Comparison of ENCODE assay signal across 18 cellular contexts in the genomic region with DNA sequence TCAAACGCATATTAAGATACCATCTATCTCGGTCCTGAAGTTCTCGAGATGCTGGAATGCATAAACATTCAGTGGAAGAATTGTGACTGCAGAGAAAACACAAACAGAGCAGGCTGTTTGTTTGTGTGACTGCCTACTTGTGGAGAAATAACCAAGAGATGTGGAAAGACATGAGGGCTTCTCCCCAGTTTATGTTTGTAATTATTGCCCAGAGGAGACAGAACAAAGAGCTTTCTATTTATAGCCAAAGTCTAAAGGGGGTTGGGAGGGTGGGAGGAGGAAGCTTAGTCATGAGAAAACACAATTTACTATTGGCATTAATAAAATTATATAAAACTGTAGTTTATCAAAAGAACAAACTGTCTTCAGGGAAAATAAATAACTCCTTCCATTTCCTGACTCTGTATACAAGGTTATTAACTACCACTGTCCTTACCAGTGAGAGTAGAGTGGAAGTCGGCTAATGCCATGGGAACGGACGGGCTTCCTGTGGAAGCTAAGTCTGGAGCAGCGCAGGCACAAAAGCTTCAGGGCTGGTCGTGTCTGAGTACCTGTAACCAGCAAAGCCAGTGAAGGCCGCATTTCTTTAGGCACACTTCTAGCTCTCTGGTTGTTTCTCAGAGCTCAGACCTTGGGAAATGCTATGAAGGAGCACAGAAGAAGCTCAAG.
DNase-seq lines count a peak whose midpoint lies in the region; ATAC-seq and TF ChIP-seq lines count a peak whose summit lies in the region.
"Had no signal": no experiment of that assay in that cellular context is flagged by ENCODE, and none has a peak within 500 bp of the region (broad histone marks: within the 10 kb centered on the region; RNA-seq: fewer than 3 reads in every experiment).

No MANE protein-coding gene starts in this region.

- H3K4me3 Mint-ChIP-seq in neural progenitor cell, result no peak overlapping the region
- H3K4me3 Mint-ChIP-seq in activated naive CD8-positive, alpha-beta T cell treated with anti-CD3 and anti-CD28 coated beads for 36 hours, result no peak overlapping the region

- intact Hi-C loops in gastrocnemius medialis (cut with DNase I; ENCODE audit: low total_unique reads), result loop anchor here (10.0 kb wide), 1 partner anchor 93 kb away; no protein-coding TSS in a partner anchor

- H3K79me2 ChIP-seq in neural progenitor cell (ENCODE audit: low read depth), result no peaks in the 10 kb centered on the region

- DNase-seq in AG08396 (ENCODE audit: low spot score) (peak; percentile 29), M059J (ENCODE audit: low read depth) (peak; percentile 58), epidermal melanocyte (ENCODE audit: insufficient read length, low spot score) (peak; percentile 42), neural progenitor cell (ENCODE audit: low spot score) (no peak), DMS114 treated with DMSO at 0.1 percent for 48 hours (lab: John Stamatoyannopoulos, UW; ENCODE audit: unreplicated experiment) (no peak), gastrocnemius medialis (no peak), SKM-1 treated with dmso at 0.1 percent for 144 hours (lab: John Stamatoyannopoulos, UW; ENCODE audit: unreplicated experiment) (no peak)
- no peak for DNase-seq in activated naive CD8-positive, alpha-beta T cell treated with anti-CD3 and anti-CD28 coated beads for 36 hours
- DNase-seq: activated T-cell treated with anti-CD3 and anti-CD28 coated beads for 4 hours, dorsolateral prefrontal cortex, heart right ventricle, left lung, NCI-H1048, NCI-H510A, ovary, upper lobe of right lung had no signal

- H3K36me3 Mint-ChIP-seq in neural progenitor cell, result no peaks in the 10 kb centered on the region
- peaks cover 2% of the 10 kb centered on the region for H3K36me3 Mint-ChIP-seq in activated naive CD8-positive, alpha-beta T cell treated with anti-CD3 and anti-CD28 coated beads for 36 hours

- H3K9me3 ChIP-seq in neural progenitor cell (ENCODE audit: low read depth) (peaks cover 4% of the 10 kb centered on the region), gastrocnemius medialis (peaks cover 0 to 6% (median 0%) of the 10 kb centered on the region in 3 donors)
- H3K9me3 ChIP-seq: adrenal gland, BLaER1, ovary, upper lobe of right lung had no signal

- H3K36me3 ChIP-seq in neural progenitor cell (no peaks in the 10 kb centered on the region), gastrocnemius medialis (no peaks in the 10 kb centered on the region)
- H3K36me3 ChIP-seq: adrenal gland, BLaER1, heart right ventricle, left lung, ovary, upper lobe of right lung had no signal

- no peak for TF ChIP-seq CTCF in neural progenitor cell (IDR thresholded peaks at IDR 0.05)
- no peak for TF ChIP-seq CTCF in gastrocnemius medialis (IDR thresholded peaks at IDR 0.05 in 4 of 5, conservative IDR thresholded peaks at IDR 0.05 in 1 of 5)

- no peaks in the 10 kb centered on the region for H3K4me1 ChIP-seq in neural progenitor cell
- H3K4me1 ChIP-seq in gastrocnemius medialis, result no peaks in the 10 kb centered on the region
- H3K4me1 ChIP-seq: adrenal gland, BLaER1, left lung, upper lobe of right lung had no signal

- no peaks in the 10 kb centered on the region for H4K20me1 ChIP-seq in neural progenitor cell (ENCODE audit: low read depth)
- H4K20me1 ChIP-seq: BLaER1 had no signal

- H3K4me1 Mint-ChIP-seq in neural progenitor cell, result peaks cover 3% of the 10 kb centered on the region
- peaks cover 5% of the 10 kb centered on the region for H3K4me1 Mint-ChIP-seq in activated naive CD8-positive, alpha-beta T cell treated with anti-CD3 and anti-CD28 coated beads for 36 hours

- H3K27me3 Mint-ChIP-seq in neural progenitor cell (ENCODE audit: insufficient read depth, low read depth), result no peaks in the 10 kb centered on the region
- no peaks in the 10 kb centered on the region for H3K27me3 Mint-ChIP-seq in activated naive CD8-positive, alpha-beta T cell treated with anti-CD3 and anti-CD28 coated beads for 36 hours

- TF ChIP-seq POLR2A in gastrocnemius medialis (IDR thresholded peaks at IDR 0.05), result no peak

- no peaks in the 10 kb centered on the region for H3F3A ChIP-seq in neural progenitor cell (ENCODE audit: low read depth)

- ATAC-seq in gastrocnemius medialis, result no peak

- H3K27ac ChIP-seq in neural progenitor cell (no peak overlapping the region), gastrocnemius medialis (peak overlapping the region in 2 of 4 donors; percentile 10 to 19)
- H3K27ac ChIP-seq: adrenal gland, BLaER1, left lung, upper lobe of right lung had no signal

- H3K27ac Mint-ChIP-seq in neural progenitor cell, result no peak overlapping the region
- H3K27ac Mint-ChIP-seq in activated naive CD8-positive, alpha-beta T cell treated with anti-CD3 and anti-CD28 coated beads for 36 hours, result no peak overlapping the region

- H3K9me3 Mint-ChIP-seq in neural progenitor cell, result no peaks in the 10 kb centered on the region
- H3K9me3 Mint-ChIP-seq in activated naive CD8-positive, alpha-beta T cell treated with anti-CD3 and anti-CD28 coated beads for 36 hours, result peaks cover 11% of the 10 kb centered on the region

- H2AFZ ChIP-seq in neural progenitor cell (replicated peaks), result peak overlapping the region; percentile 18

- no peak overlapping the region for H3K9ac ChIP-seq in neural progenitor cell
- H3K9ac ChIP-seq: BLaER1 had no signal

- in situ Hi-C loops in gastrocnemius medialis (cut with MboI; ENCODE audit: low sequenced_read_pairs in 4 of 4), result no loop called here

- H3K4me2 ChIP-seq in neural progenitor cell, result no peak overlapping the region
- H3K4me2 ChIP-seq: BLaER1 had no signal

- no peaks in the 10 kb centered on the region for H3K27me3 ChIP-seq in neural progenitor cell
- no peaks in the 10 kb centered on the region for H3K27me3 ChIP-seq in gastrocnemius medialis
- H3K27me3 ChIP-seq: adrenal gland, BLaER1, dorsolateral prefrontal cortex, heart right ventricle, left lung, ovary, upper lobe of right lung had no signal

- H3K4me3 ChIP-seq in neural progenitor cell, result no peak overlapping the region
- H3K4me3 ChIP-seq in gastrocnemius medialis, result no peak overlapping the region
- H3K4me3 ChIP-seq: adrenal gland, BLaER1, heart right ventricle, left lung, ovary, upper lobe of right lung had no signal

Comparison
In these comparisons a context has a peak if more than half of its experiments do, and no peak if none do; other contexts are left out.
1. DNase-seq: peak in AG08396 (single experiment), M059J (single experiment) and epidermal melanocyte (single experiment); none in neural progenitor cell (single experiment), DMS114 treated with DMSO at 0.1 percent for 48 hours (single experiment), activated naive CD8-positive, alpha-beta T cell treated with anti-CD3 and anti-CD28 coated beads for 36 hours (single experiment), gastrocnemius medialis (0 of 2) and SKM-1 treated with dmso at 0.1 percent for 144 hours (single experiment).